8 cellular contexts compared by ENCODE assay signal in genomic region chr3:190863119-190863465, GRCh38. TPM values are rescaled to one million over a fixed set of nuclear protein-coding genes. Genes with fewer than 3 reads are reported as not detected.
DNase-seq lines count a peak whose midpoint lies in the region; ATAC-seq and TF ChIP-seq lines count a peak whose summit lies in the region.

No MANE protein-coding gene starts in this region.

- no peaks in the 10 kb centered on the region for H3K9me3 ChIP-seq in HEK293 (ENCODE audit: control insufficient read depth, insufficient read depth, low read depth, low read length)
- H3K9me3 ChIP-seq in WERI-Rb-1 (ENCODE audit: severe bottlenecking) = no peaks in the 10 kb centered on the region
- H3K9me3 ChIP-seq in iPS DF 6.9 (ENCODE audit: control insufficient read depth, insufficient read depth, low read length) = no peaks in the 10 kb centered on the region

- ATAC-seq in esophagus mucosa = no peak

- H3K4me3 ChIP-seq in HEK293 (ENCODE audit: low read depth, low read length) (peak overlapping the region; percentile 69), WERI-Rb-1 (ENCODE audit: low read depth, low read length) (peak overlapping the region; percentile 55), iPS DF 6.9 (ENCODE audit: low read length) (peak overlapping the region; percentile 99; the same call in 1 of the 2 replicates), skin epidermis (peak overlapping the region; percentile 29 to 59 (median 41))

- no peaks in the 10 kb centered on the region for H3K36me3 ChIP-seq in HEK293 (ENCODE audit: control insufficient read depth in 2 of 2, insufficient read depth in 1 of 2, low read length in 2 of 2)
- H3K36me3 ChIP-seq in WERI-Rb-1 = no peaks in the 10 kb centered on the region
- no peaks in the 10 kb centered on the region for H3K36me3 ChIP-seq in iPS DF 6.9 (ENCODE audit: control insufficient read depth, insufficient read depth, low read length)

- DNase-seq in WERI-Rb-1 (no peak), iPS DF 6.9 (ENCODE audit: low read depth, low spot score) (no peak), pons (ENCODE audit: low spot score) (no peak), SKM-1 treated with dmso at 0.1 percent for 144 hours (lab: John Stamatoyannopoulos, UW; ENCODE audit: unreplicated experiment) (no peak)
- DNase-seq in activated CD4-positive, alpha-beta T cell treated with anti-CD3 and anti-CD28 coated beads for 48 hours = no peak

- TF ChIP-seq CTCF in HEK293 (tag by site-specific recombination; IDR thresholded peaks at IDR 0.05) (no peak), WERI-Rb-1 (IDR thresholded peaks at IDR 0.05; ENCODE audit: low read depth, low read length) (no peak)

- CTCF ChIA-PET in HEK293 (lab: Yijun Ruan, JAX) = interaction anchor here (1.1 to 1.4 kb wide), 3 partner anchors 11 to 188 kb away, joined by 3 to 4 read pairs (median 3); no protein-coding TSS in a partner anchor

- WGBS in iPS DF 6.9 (ENCODE audit: insufficient coverage, insufficient read length) = no CpG with 5 or more reads among the region's 6 CpGs

- H3K27ac ChIP-seq in HEK293 (ENCODE audit: extremely low read depth, low read depth, low read length) (no peak overlapping the region), WERI-Rb-1 (no peak overlapping the region), iPS DF 6.9 (ENCODE audit: low read length) (no peak overlapping the region), skin epidermis (peak overlapping the region in 6 of 21 experiments; percentile 32 to 80 (median 70))

- POLR2A ChIA-PET in HEK293 (lab: Yijun Ruan, JAX) = interaction anchor here (0.7 kb wide), 1 partner anchor 56 kb away, joined by 6 read pairs; no protein-coding TSS in a partner anchor

- H3K4me1 ChIP-seq in HEK293 (ENCODE audit: control insufficient read depth, insufficient read depth, low read length) = no peaks in the 10 kb centered on the region
- H3K4me1 ChIP-seq in iPS DF 6.9 (ENCODE audit: control insufficient read depth, insufficient read depth, low read length) = no peaks in the 10 kb centered on the region

- no peaks in the 10 kb centered on the region for H3K27me3 ChIP-seq in WERI-Rb-1 (ENCODE audit: insufficient read depth, low read depth, severe bottlenecking)
- H3K27me3 ChIP-seq in iPS DF 6.9 (ENCODE audit: control insufficient read depth, insufficient read depth, low read length) = peaks cover 2% of the 10 kb centered on the region; the same call in 1 of the 2 replicates

TF ChIP-seq in HEK293, 187 proteins besides CTCF, POLR2A, EP300 and RAD21:
- TF ChIP-seq ZNF629 (tag by site-specific recombination; IDR thresholded peaks at IDR 0.05) (peak; percentile 80; the same call in 1 of the 2 replicates), REST (tag by site-specific recombination; IDR thresholded peaks at IDR 0.05) (no peak), ZNF624 (tag by site-specific recombination; IDR thresholded peaks at IDR 0.05) (no peak), ZSCAN30 (tag by site-specific recombination; IDR thresholded peaks at IDR 0.05) (0 out of 2 replicates have a peak, but pooled peaks have one; percentile 3), PRDM1 (tag by site-specific recombination; IDR thresholded peaks at IDR 0.05) (peak; percentile 58; the same call in 1 of the 2 replicates), ZBTB21 (tag by site-specific recombination; IDR thresholded peaks at IDR 0.05) (peak; percentile 64), ZNF777 (tag by site-specific recombination; IDR thresholded peaks at IDR 0.05; ENCODE audit: borderline replicate concordance) (peak; percentile 31; the same call in 1 of the 2 replicates), ZFP69B (tag by site-specific recombination; IDR thresholded peaks at IDR 0.05) (no peak), ZNF561 (tag by site-specific recombination; IDR thresholded peaks at IDR 0.05; ENCODE audit: borderline replicate concordance) (0 out of 2 replicates have a peak, but pooled peaks have one; percentile 5), ZNF335 (tag by site-specific recombination; conservative IDR thresholded peaks at IDR 0.05) (peak; percentile 58), ZNF664 (tag by site-specific recombination; IDR thresholded peaks at IDR 0.05) (peak; percentile 71; the same call in 1 of the 2 replicates), EGR2 (tag by site-specific recombination; IDR thresholded peaks at IDR 0.05; ENCODE audit: low read depth) (no peak), ZNF292 (tag by site-specific recombination; IDR thresholded peaks at IDR 0.05; ENCODE audit: borderline replicate concordance, low read depth) (no peak)
- TF ChIP-seq, protein P1, sequence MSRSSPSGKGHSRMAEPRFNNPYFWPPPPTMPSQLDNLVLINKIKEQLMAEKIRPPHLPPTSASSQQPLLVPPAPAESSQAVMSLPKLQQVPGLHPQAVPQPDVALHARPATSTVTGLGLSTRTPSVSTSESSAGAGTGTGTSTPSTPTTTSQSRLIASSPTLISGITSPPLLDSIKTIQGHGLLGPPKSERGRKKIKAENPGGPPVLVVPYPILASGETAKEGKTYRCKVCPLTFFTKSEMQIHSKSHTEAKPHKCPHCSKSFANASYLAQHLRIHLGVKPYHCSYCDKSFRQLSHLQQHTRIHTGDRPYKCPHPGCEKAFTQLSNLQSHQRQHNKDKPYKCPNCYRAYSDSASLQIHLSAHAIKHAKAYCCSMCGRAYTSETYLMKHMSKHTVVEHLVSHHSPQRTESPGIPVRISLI (tag by site-specific recombination; IDR thresholded peaks at IDR 0.05) = 0 out of 2 replicates have a peak, but pooled peaks have one; percentile 53

RNA-seq across cellular contexts. Expression of gene GMNC, which starts 0.6 kb away (rescaled TPM):
- total RNA-seq in esophagus mucosa = not detected

Comparison
In these comparisons a context has a peak if more than half of its experiments do, and no peak if none do; other contexts are left out.
1. H3K4me3 ChIP-seq: peak in every context shown above with its lines; median percentile 99 in iPS DF 6.9; 69 in HEK293; 55 in WERI-Rb-1; 41 in skin epidermis.